In the genomic region with DNA sequence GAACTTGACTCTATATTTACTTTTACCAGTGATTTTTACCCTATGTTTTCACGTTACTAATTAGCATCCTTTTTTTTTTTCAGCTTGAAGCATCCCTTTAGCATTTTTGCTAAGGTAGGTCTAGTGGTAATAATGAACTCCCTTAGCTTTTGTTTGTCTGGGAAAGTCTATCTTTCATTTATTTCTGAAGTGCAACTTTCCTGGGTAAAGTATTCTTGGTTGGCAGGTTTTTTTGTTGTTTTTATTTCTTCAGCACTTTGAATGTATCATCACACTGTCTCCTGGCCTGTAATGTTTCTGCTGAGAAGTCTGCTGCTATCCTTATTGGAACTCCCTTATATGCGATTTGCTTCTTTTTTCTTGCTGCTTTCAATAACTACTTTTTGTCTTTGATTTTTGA, we compare ENCODE assay signal across 8 cellular contexts.
"Had no signal": no experiment of that assay in that cellular context is flagged by ENCODE, and none has a peak within 500 bp of the region (broad histone marks: within the 10 kb centered on the region; RNA-seq: fewer than 3 reads in every experiment).

No MANE protein-coding gene starts in this region.

- DNase-seq: GM23248, GOT3, H7, H9, HCEC 1CT, HFFc6 had no signal

- H3K4me1 ChIP-seq: HAP-1 had no signal

- H3K9me3 ChIP-seq: HAP-1 had no signal

- H3K4me3 ChIP-seq: GM23248, GM23338, HAP-1 had no signal

- H3K27ac ChIP-seq: GM23248 had no signal

- H3K36me3 ChIP-seq: HAP-1 had no signal
